Comparison of ENCODE assay signal across 26 cellular contexts in genomic region chr3:164612751-164613150, GRCh38.
"Had no signal": no experiment of that assay in that cellular context is flagged by ENCODE, and none has a peak within 500 bp of the region (broad histone marks: within the 10 kb centered on the region; RNA-seq: fewer than 3 reads in every experiment).

No MANE protein-coding gene starts in this region.

- DNase-seq: activated CD4-positive, alpha-beta memory T cell treated with anti-CD3 and anti-CD28 coated beads, Interleukin-2, amount 10 ng/mL, durations not matched to agents 7 days and 5 days; activated CD4-positive, alpha-beta T cell treated with anti-CD3 and anti-CD28 coated beads for 36 hours; activated CD4-positive, alpha-beta T cell treated with anti-CD3 and anti-CD28 coated beads, Interleukin-2, amount 10 ng/mL, durations not matched to agents 24 days and 14 days; activated CD4-positive, CD25-positive, alpha-beta regulatory T cell; activated CD4-positive, CD25-positive, alpha-beta regulatory T cell treated with anti-CD3 and anti-CD28 coated beads, Interleukin-2, amount 50 U/mL, for 72 hours; activated CD8-positive, alpha-beta memory T cell treated with anti-CD3 and anti-CD28 coated beads, Interleukin-2, amount 50 U/mL, for 48 hours; activated effector memory CD4-positive, alpha-beta T cell treated with Interleukin-2 at 50 U/mL for 16 hours; activated gamma-delta T cell treated with Interleukin-2 at 50 U/mL for 16 hours; activated naive CD4-positive, alpha-beta T cell treated with anti-CD3 and anti-CD28 coated beads, Interleukin-2, amount 50 U/mL, for 16 hours; activated naive CD4-positive, alpha-beta T cell treated with Interleukin-2 at 50 U/mL for 16 hours; activated T-cell treated with anti-CD3 and anti-CD28 coated beads for 4 hours; activated T-cell treated with anti-CD3 and anti-CD28 coated beads, Interleukin-2, amount 50 U/mL, for 24 hours; activated T-cell treated with anti-CD3 and anti-CD28 coated beads, Interleukin-2, amount 50 U/mL, for 72 hours; amniotic stem cell; anterior cingulate cortex; brain microvascular endothelial cell; caudate nucleus; cortex of kidney; dermis blood vessel endothelial cell; effector CD8-positive, alpha-beta T cell; foreskin fibroblast; head of caudate nucleus; T-helper 2 cell had no signal

- H3K27ac Mint-ChIP-seq: activated CD4-positive, alpha-beta memory T cell treated with anti-CD3 and anti-CD28 coated beads, Interleukin-2, amount 10 ng/mL, durations not matched to agents 7 days and 5 days; activated CD4-positive, alpha-beta T cell treated with anti-CD3 and anti-CD28 coated beads for 36 hours; activated CD4-positive, alpha-beta T cell treated with anti-CD3 and anti-CD28 coated beads, Interleukin-2, amount 10 ng/mL, durations not matched to agents 24 days and 14 days; activated naive CD8-positive, alpha-beta T cell; activated T-cell treated with anti-CD3 and anti-CD28 coated beads, Interleukin-2, amount 50 U/mL, for 24 hours; activated T-cell treated with anti-CD3 and anti-CD28 coated beads, Interleukin-2, amount 50 U/mL, for 72 hours had no signal

- H3K27ac ChIP-seq: brain microvascular endothelial cell, epithelial cell of prostate had no signal

- H3K4me1 Mint-ChIP-seq: activated CD4-positive, alpha-beta memory T cell treated with anti-CD3 and anti-CD28 coated beads, Interleukin-2, amount 10 ng/mL, durations not matched to agents 7 days and 5 days; activated CD4-positive, alpha-beta T cell treated with anti-CD3 and anti-CD28 coated beads for 36 hours; activated CD4-positive, alpha-beta T cell treated with anti-CD3 and anti-CD28 coated beads, Interleukin-2, amount 10 ng/mL, durations not matched to agents 24 days and 14 days had no signal

- H3K36me3 ChIP-seq: brain microvascular endothelial cell had no signal

- ATAC-seq: activated CD4-positive, alpha-beta T cell treated with anti-CD3 and anti-CD28 coated beads for 36 hours; activated T-cell treated with anti-CD3 and anti-CD28 coated beads, Interleukin-2, amount 50 U/mL, for 72 hours; esophagus mucosa had no signal

- H3K4me3 Mint-ChIP-seq: activated CD4-positive, alpha-beta memory T cell treated with anti-CD3 and anti-CD28 coated beads, Interleukin-2, amount 10 ng/mL, durations not matched to agents 7 days and 5 days; activated CD4-positive, alpha-beta T cell treated with anti-CD3 and anti-CD28 coated beads for 36 hours; activated CD4-positive, alpha-beta T cell treated with anti-CD3 and anti-CD28 coated beads, Interleukin-2, amount 10 ng/mL, durations not matched to agents 24 days and 14 days; activated naive CD8-positive, alpha-beta T cell; activated T-cell treated with anti-CD3 and anti-CD28 coated beads, Interleukin-2, amount 50 U/mL, for 24 hours; activated T-cell treated with anti-CD3 and anti-CD28 coated beads, Interleukin-2, amount 50 U/mL, for 72 hours had no signal

- H3K36me3 Mint-ChIP-seq: activated naive CD8-positive, alpha-beta T cell had no signal

- H3K27me3 ChIP-seq: brain microvascular endothelial cell had no signal

- H3K9me3 Mint-ChIP-seq: activated CD4-positive, alpha-beta memory T cell treated with anti-CD3 and anti-CD28 coated beads, Interleukin-2, amount 10 ng/mL, durations not matched to agents 7 days and 5 days; activated CD4-positive, alpha-beta T cell treated with anti-CD3 and anti-CD28 coated beads, Interleukin-2, amount 10 ng/mL, durations not matched to agents 24 days and 14 days had no signal

- H3K27me3 Mint-ChIP-seq: activated CD4-positive, alpha-beta memory T cell treated with anti-CD3 and anti-CD28 coated beads, Interleukin-2, amount 10 ng/mL, durations not matched to agents 7 days and 5 days; activated CD4-positive, alpha-beta T cell treated with anti-CD3 and anti-CD28 coated beads for 36 hours; activated CD4-positive, alpha-beta T cell treated with anti-CD3 and anti-CD28 coated beads, Interleukin-2, amount 10 ng/mL, durations not matched to agents 24 days and 14 days; activated naive CD8-positive, alpha-beta T cell; activated T-cell treated with anti-CD3 and anti-CD28 coated beads, Interleukin-2, amount 50 U/mL, for 24 hours had no signal
